ENCODE assay signal across 8 cellular contexts in the genomic region with DNA sequence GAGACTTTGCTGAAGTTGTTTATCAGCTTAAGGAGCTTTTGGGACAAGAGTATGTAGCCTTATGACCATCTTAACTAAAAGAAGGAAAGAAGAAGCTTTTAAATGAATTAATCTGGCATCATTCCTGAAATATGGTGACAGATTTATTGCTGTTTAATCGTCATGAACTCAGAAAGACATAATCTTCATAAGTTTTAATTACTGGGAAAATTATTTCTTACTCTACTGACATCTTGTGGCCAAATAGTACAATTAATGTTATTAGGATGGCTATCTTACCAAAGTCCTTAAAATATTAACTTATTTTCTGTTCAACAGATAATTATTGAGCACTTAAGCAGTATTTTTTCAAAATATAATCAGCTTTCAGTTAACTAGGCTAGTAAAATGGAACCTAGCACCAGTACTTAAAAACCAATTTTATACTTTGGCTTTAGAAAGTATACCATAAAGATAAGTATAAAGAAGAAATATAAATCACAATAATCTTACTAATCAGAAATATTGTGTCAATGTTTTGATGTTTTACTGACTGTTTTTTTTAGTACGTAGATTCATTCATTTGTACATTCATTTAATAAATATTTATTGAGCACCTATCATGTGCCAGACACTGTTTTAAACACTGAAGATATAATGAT. TPM values are rescaled to one million over a fixed set of nuclear protein-coding genes. Genes with fewer than 3 reads are reported as not detected.
DNase-seq lines count a peak whose midpoint lies in the region; ATAC-seq and TF ChIP-seq lines count a peak whose summit lies in the region.

No MANE protein-coding gene starts in this region.

- in situ Hi-C loops in brain microvascular endothelial cell (cut with HindIII; ENCODE audit: low pct_ligation_motif_present, low sequenced_read_pairs) = no loop called here

- H3K4me3 ChIP-seq in DND-41 (ENCODE audit: low read depth in 1 of 2, low read length in 2 of 2) (no peak overlapping the region), Loucy (ENCODE audit: low read length, poor library complexity, severe bottlenecking) (no peak overlapping the region), brain microvascular endothelial cell (ENCODE audit: low read depth, low read length) (no peak overlapping the region)

- H3K27me3 Mint-ChIP-seq in neural crest cell (ENCODE audit: low read depth) (no peaks in the 10 kb centered on the region), WTC11 (ENCODE audit: low read depth) (no peaks in the 10 kb centered on the region)

- no peaks in the 10 kb centered on the region for H3F3A ChIP-seq in Loucy (ENCODE audit: low read depth)

- H3K4me1 ChIP-seq in DND-41 (ENCODE audit: insufficient read depth, low read length) = no peaks in the 10 kb centered on the region
- no peaks in the 10 kb centered on the region for H3K4me1 ChIP-seq in Loucy (ENCODE audit: insufficient read depth, low read length, poor library complexity, severe bottlenecking)

- CTCF ChIA-PET in WTC11 (lab: Charles Lee) = interaction anchor here (1.1 to 3.1 kb wide), 2 partner anchors 83 to 216 kb away, joined by 3 to 8 read pairs; no protein-coding TSS in a partner anchor

- H3K4me3 Mint-ChIP-seq in neural crest cell (no peak overlapping the region), WTC11 (no peak overlapping the region)

- no peaks in the 10 kb centered on the region for H4K20me1 ChIP-seq in DND-41 (ENCODE audit: insufficient read depth, low read length)
- no peaks in the 10 kb centered on the region for H4K20me1 ChIP-seq in Loucy (ENCODE audit: insufficient read depth, low read length, poor library complexity, severe bottlenecking)

- no peak overlapping the region for H3K9ac ChIP-seq in DND-41 (ENCODE audit: low read depth, low read length)
- H3K9ac ChIP-seq in Loucy (ENCODE audit: low read depth, low read length, poor library complexity, severe bottlenecking) = no peak overlapping the region

- H3K4me2 ChIP-seq in DND-41 (ENCODE audit: insufficient read depth, low read length) (no peak overlapping the region), Loucy (ENCODE audit: low read depth, low read length, poor library complexity, severe bottlenecking) (no peak overlapping the region)

- H3K27ac Mint-ChIP-seq in neural crest cell (ENCODE audit: unreplicated experiment) (no peak overlapping the region), WTC11 (no peak overlapping the region)

- POLR2A ChIA-PET in WTC11 (lab: Charles Lee) = no interaction called here

- H3K9me3 Mint-ChIP-seq in neural crest cell (peaks cover 7% of the 10 kb centered on the region), WTC11 (peaks cover 13% of the 10 kb centered on the region)

- TF ChIP-seq CTCF in DND-41 (IDR thresholded peaks at IDR 0.05; ENCODE audit: borderline replicate concordance, extremely low read depth, low read length, poor library complexity, severe bottlenecking) = peak; percentile 55
- peak; percentile 78 for TF ChIP-seq CTCF in Loucy (conservative IDR thresholded peaks at IDR 0.05; ENCODE audit: low read length)
- TF ChIP-seq CTCF in brain microvascular endothelial cell (IDR thresholded peaks at IDR 0.05; ENCODE audit: low read depth, low read length, missing control alignments) = no peak
- TF ChIP-seq CTCF in neural crest cell (conservative IDR thresholded peaks at IDR 0.05) = peak; percentile 71
- TF ChIP-seq CTCF in WTC11 (IDR thresholded peaks at IDR 0.05) = no peak

- ATAC-seq in DND-41 (ENCODE audit: insufficient read depth, low read depth) (no peak), WTC11 (no peak)

- no peak overlapping the region for H3K27ac ChIP-seq in DND-41 (ENCODE audit: low read length)
- peak overlapping the region; percentile 61 for H3K27ac ChIP-seq in brain microvascular endothelial cell

- no peaks in the 10 kb centered on the region for H3K27me3 ChIP-seq in DND-41 (ENCODE audit: insufficient read depth, low read length, poor library complexity)
- H3K27me3 ChIP-seq in Loucy (ENCODE audit: insufficient read depth, low read length, poor library complexity, severe bottlenecking) = no peaks in the 10 kb centered on the region
- H3K27me3 ChIP-seq in brain microvascular endothelial cell (replicated peaks) = no peaks in the 10 kb centered on the region

- no peaks in the 10 kb centered on the region for H3K36me3 ChIP-seq in DND-41 (ENCODE audit: insufficient read depth, low read length)
- no peaks in the 10 kb centered on the region for H3K36me3 ChIP-seq in Loucy (ENCODE audit: insufficient read depth, low read length)
- H3K36me3 ChIP-seq in brain microvascular endothelial cell (replicated peaks) = no peaks in the 10 kb centered on the region

- no peaks in the 10 kb centered on the region for H3K9me2 ChIP-seq in Loucy (replicated peaks; ENCODE audit: low read depth, low read length)

- peaks cover 30% of the 10 kb centered on the region for H3K36me3 Mint-ChIP-seq in neural crest cell (ENCODE audit: low read depth)
- H3K36me3 Mint-ChIP-seq in WTC11 = peaks cover 20% of the 10 kb centered on the region

- no peaks in the 10 kb centered on the region for H3K4me1 Mint-ChIP-seq in neural crest cell
- H3K4me1 Mint-ChIP-seq in WTC11 = no peaks in the 10 kb centered on the region; the same call in 1 of the 2 replicates

- H3K79me2 ChIP-seq in DND-41 (ENCODE audit: insufficient read depth, low read length) (no peaks in the 10 kb centered on the region), Loucy (ENCODE audit: insufficient read depth, low read length) (no peaks in the 10 kb centered on the region)

- no peak overlapping the region for H2AFZ ChIP-seq in DND-41 (ENCODE audit: low read depth, low read length)
- H2AFZ ChIP-seq in Loucy (ENCODE audit: low read length) = no peak overlapping the region

- DNase-seq in DND-41 = no peak
- DNase-seq in brain microvascular endothelial cell = no peak
- DNase-seq in neural crest cell (ENCODE audit: low read depth, low spot score) = no peak
- no peak for DNase-seq in activated T-cell treated with anti-CD3 and anti-CD28 coated beads, Interleukin-2, amount 50 U/mL, for 1 hour
- no peak for DNase-seq in RPMI8226
- DNase-seq in MV-4-11 (lab: John Stamatoyannopoulos, UW) = no peak
- no peak for DNase-seq in WTC11 (ENCODE audit: low spot score)

- no peaks in the 10 kb centered on the region for H3K9me3 ChIP-seq in DND-41 (ENCODE audit: insufficient read depth, low read length, severe bottlenecking)
- H3K9me3 ChIP-seq in Loucy (ENCODE audit: insufficient read depth, low read depth, low read length) = no peaks in the 10 kb centered on the region

TF ChIP-seq in WTC11, 78 proteins besides CTCF, POLR2A, EP300 and RAD21:
- TF ChIP-seq ZNF317 (CRISPR knock-in tag; IDR thresholded peaks at IDR 0.05; ENCODE audit: borderline replicate concordance, low read depth) = no peak
- TF ChIP-seq SMAD3 (CRISPR knock-in tag; IDR thresholded peaks at IDR 0.05; ENCODE audit: borderline replicate concordance) = no peak
- TF ChIP-seq, protein P1, sequence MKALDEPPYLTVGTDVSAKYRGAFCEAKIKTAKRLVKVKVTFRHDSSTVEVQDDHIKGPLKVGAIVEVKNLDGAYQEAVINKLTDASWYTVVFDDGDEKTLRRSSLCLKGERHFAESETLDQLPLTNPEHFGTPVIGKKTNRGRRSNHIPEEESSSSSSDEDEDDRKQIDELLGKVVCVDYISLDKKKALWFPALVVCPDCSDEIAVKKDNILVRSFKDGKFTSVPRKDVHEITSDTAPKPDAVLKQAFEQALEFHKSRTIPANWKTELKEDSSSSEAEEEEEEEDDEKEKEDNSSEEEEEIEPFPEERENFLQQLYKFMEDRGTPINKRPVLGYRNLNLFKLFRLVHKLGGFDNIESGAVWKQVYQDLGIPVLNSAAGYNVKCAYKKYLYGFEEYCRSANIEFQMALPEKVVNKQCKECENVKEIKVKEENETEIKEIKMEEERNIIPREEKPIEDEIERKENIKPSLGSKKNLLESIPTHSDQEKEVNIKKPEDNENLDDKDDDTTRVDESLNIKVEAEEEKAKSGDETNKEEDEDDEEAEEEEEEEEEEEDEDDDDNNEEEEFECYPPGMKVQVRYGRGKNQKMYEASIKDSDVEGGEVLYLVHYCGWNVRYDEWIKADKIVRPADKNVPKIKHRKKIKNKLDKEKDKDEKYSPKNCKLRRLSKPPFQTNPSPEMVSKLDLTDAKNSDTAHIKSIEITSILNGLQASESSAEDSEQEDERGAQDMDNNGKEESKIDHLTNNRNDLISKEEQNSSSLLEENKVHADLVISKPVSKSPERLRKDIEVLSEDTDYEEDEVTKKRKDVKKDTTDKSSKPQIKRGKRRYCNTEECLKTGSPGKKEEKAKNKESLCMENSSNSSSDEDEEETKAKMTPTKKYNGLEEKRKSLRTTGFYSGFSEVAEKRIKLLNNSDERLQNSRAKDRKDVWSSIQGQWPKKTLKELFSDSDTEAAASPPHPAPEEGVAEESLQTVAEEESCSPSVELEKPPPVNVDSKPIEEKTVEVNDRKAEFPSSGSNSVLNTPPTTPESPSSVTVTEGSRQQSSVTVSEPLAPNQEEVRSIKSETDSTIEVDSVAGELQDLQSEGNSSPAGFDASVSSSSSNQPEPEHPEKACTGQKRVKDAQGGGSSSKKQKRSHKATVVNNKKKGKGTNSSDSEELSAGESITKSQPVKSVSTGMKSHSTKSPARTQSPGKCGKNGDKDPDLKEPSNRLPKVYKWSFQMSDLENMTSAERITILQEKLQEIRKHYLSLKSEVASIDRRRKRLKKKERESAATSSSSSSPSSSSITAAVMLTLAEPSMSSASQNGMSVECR (CRISPR knock-in tag; IDR thresholded peaks at IDR 0.05; ENCODE audit: borderline replicate concordance) = no peak

RNA-seq across cellular contexts. Expression of gene GPR25, which starts 34.7 kb away (rescaled TPM):
- total RNA-seq in neural crest cell (not detected in 2 replicates), WTC11 (2021) (0.14 to 0.16 TPM in 2 of 3 replicates, not detected in the other)

RNA-seq across cellular contexts. Expression of gene INAVA, which starts 56.6 kb away (rescaled TPM):
- total RNA-seq in neural crest cell = 50.4 and 51.8 TPM in 2 replicates
- total RNA-seq in WTC11 (2021) = 41.2 to 47.9 TPM (median 47.6 TPM) in 3 replicates

Comparison
In these comparisons a context has a peak if more than half of its experiments do, and no peak if none do; other contexts are left out.
1. CTCF ChIP-seq: peak in DND-41 (single experiment), Loucy (single experiment) and neural crest cell (single experiment); none in brain microvascular endothelial cell (single experiment) and WTC11 (single experiment).